ENCODE assay signal across 12 cellular contexts in genomic region chr1:158972841-158973240, GRCh38. TPM values are rescaled to one million over a fixed set of nuclear protein-coding genes. Genes with fewer than 3 reads are reported as not detected.
DNase-seq lines count a peak whose midpoint lies in the region; ATAC-seq and TF ChIP-seq lines count a peak whose summit lies in the region.
"Had no signal": no experiment of that assay in that cellular context is flagged by ENCODE, and none has a peak within 500 bp of the region (broad histone marks: within the 10 kb centered on the region; RNA-seq: fewer than 3 reads in every experiment).

No MANE protein-coding gene starts in this region.

- H3K4me1 ChIP-seq in OCI-LY7 (ENCODE audit: insufficient read depth, low read length, poor library complexity, severe bottlenecking), result no peaks in the 10 kb centered on the region
- H3K4me1 ChIP-seq: thyroid gland had no signal

- DNase-seq in AML-193 (lab: John Stamatoyannopoulos, UW), result peak; percentile 23 to 47
- DNase-seq in OCI-LY7 (ENCODE audit: low spot score), result peak; percentile 59
- no peak for DNase-seq in GM19238 (ENCODE audit: insufficient read length, low spot score)
- no peak for DNase-seq in activated gamma-delta T cell (lab: John Stamatoyannopoulos, UW)
- DNase-seq in activated CD4-positive, CD25-positive, alpha-beta regulatory T cell treated with anti-CD3 and anti-CD28 coated beads, Interleukin-2, amount 50 U/mL, for 72 hours, result no peak
- no peak for DNase-seq in NCI-H446 treated with DMSO at 0.1 percent for 48 hours (lab: John Stamatoyannopoulos, UW)
- DNase-seq: GM23248, NCI-H2029, thyroid gland had no signal

- TF ChIP-seq CTCF in GM12873 (IDR thresholded peaks at IDR 0.05; ENCODE audit: insufficient read depth, low read depth, low read length, missing control alignments), result peak; percentile 26
- TF ChIP-seq CTCF in OCI-LY7 (conservative IDR thresholded peaks at IDR 0.05; ENCODE audit: low read length), result peak; percentile 81

- H3K9me2 ChIP-seq in OCI-LY7 (ENCODE audit: insufficient read depth, low read length), result no peaks in the 10 kb centered on the region; the same call in 1 of the 2 replicates

- intact Hi-C loops in OCI-LY7 (cut with micrococcal nuclease; ENCODE audit: unreplicated experiment), result no loop called here

- POLR2A ChIA-PET in OCI-LY7 (lab: Charles Lee), result interaction anchor here (0.7 kb wide), 1 partner anchor 10 kb away, joined by 4 read pairs; no protein-coding TSS in a partner anchor

- no peaks in the 10 kb centered on the region for H3K79me2 ChIP-seq in OCI-LY7 (ENCODE audit: insufficient read depth, low read depth, low read length)

- CTCF ChIA-PET in OCI-LY7 (lab: Charles Lee; ENCODE audit: unreplicated experiment), result no interaction called here

- H3K36me3 ChIP-seq in OCI-LY7 (ENCODE audit: insufficient read depth, low read length), result no peaks in the 10 kb centered on the region; the same call in 1 of the 2 replicates
- H3K36me3 ChIP-seq: thyroid gland had no signal

- H3K9me3 ChIP-seq in OCI-LY7 (ENCODE audit: low read length), result no peaks in the 10 kb centered on the region
- H3K9me3 ChIP-seq: thyroid gland had no signal

- H3K27ac ChIP-seq in OCI-LY7 (ENCODE audit: low read depth, low read length, poor library complexity, severe bottlenecking), result no peak overlapping the region
- H3K27ac ChIP-seq: GM23248, thyroid gland had no signal

- no peak overlapping the region for H3K4me2 ChIP-seq in OCI-LY7 (ENCODE audit: low read length)

- no TSS peak for BruUV-seq in OCI-LY7 (replicated peaks; lab: Mats Ljungman, UMichigan)

- H2AFZ ChIP-seq in OCI-LY7 (ENCODE audit: low read length), result no peak overlapping the region
- H2AFZ ChIP-seq: GM23248 had no signal

- peak; percentile 31 for ATAC-seq in esophagus mucosa

- H4K20me1 ChIP-seq in OCI-LY7 (ENCODE audit: insufficient read depth, low read length), result no peaks in the 10 kb centered on the region

- H3K4me3 ChIP-seq in OCI-LY7 (ENCODE audit: low read depth, low read length, poor library complexity, severe bottlenecking), result no peak overlapping the region
- H3K4me3 ChIP-seq: GM23248, thyroid gland had no signal

RNA-seq across cellular contexts. Expression of gene IFI16, which starts 36.9 kb away (rescaled TPM):
- 96.5 and 99.3 TPM in 2 replicates for total RNA-seq in OCI-LY7 (2014; rRNA removed; shearing (Covaris generic))
- 271 and 318 TPM in 2 replicates for total RNA-seq in OCI-LY7 (2022)
- 100 TPM for total RNA-seq in esophagus mucosa

RNA-seq across cellular contexts. Expression of gene PYHIN1, which starts 41.5 kb away (rescaled TPM):
- total RNA-seq in OCI-LY7 (2014; rRNA removed; shearing (Covaris generic)), result 42.5 and 44.6 TPM in 2 replicates
- total RNA-seq in OCI-LY7 (2022), result 18.2 and 34.6 TPM in 2 replicates
- total RNA-seq in esophagus mucosa, result 0.44 TPM
- total RNA-seq: GM23248, neural crest cell had no signal

Comparison
In these comparisons a context has a peak if more than half of its experiments do, and no peak if none do; other contexts are left out.
1. DNase-seq: peak in AML-193 (2 of 2) and OCI-LY7 (single experiment); none in GM19238 (single experiment), activated gamma-delta T cell (single experiment), activated CD4-positive, CD25-positive, alpha-beta regulatory T cell treated with anti-CD3 and anti-CD28 coated beads, Interleukin-2, amount 50 U/mL, for 72 hours (single experiment) and NCI-H446 treated with DMSO at 0.1 percent for 48 hours (single experiment).
2. RNA of gene PYHIN1, which starts 41.5 kb away (total RNA-seq): 18.2 to 44.6 TPM in OCI-LY7; 0.44 TPM in esophagus mucosa (single experiment); every median in the first group is over 10 times any median in the second.